ENCODE assay signal across 16 cellular contexts in genomic region chr6:125679128-125679527, GRCh38.
DNase-seq lines count a peak whose midpoint lies in the region; ATAC-seq and TF ChIP-seq lines count a peak whose summit lies in the region.
"Had no signal": no experiment of that assay in that cellular context is flagged by ENCODE, and none has a peak within 500 bp of the region (broad histone marks: within the 10 kb centered on the region; RNA-seq: fewer than 3 reads in every experiment).

No MANE protein-coding gene starts in this region.

- H3K18ac ChIP-seq in mesenchymal stem cell (ENCODE audit: low read depth in 1 of 2, low read length in 2 of 2), result no peak overlapping the region

- no peak overlapping the region for H3K4me3 ChIP-seq in ascending aorta
- no peak overlapping the region for H3K4me3 ChIP-seq in tibial artery
- H3K4me3 ChIP-seq in mesenchymal stem cell (ENCODE audit: insufficient read depth in 1 of 2, low read depth in 1 of 2, low read length in 2 of 2), result no peak overlapping the region

- no peak overlapping the region for H3K9ac ChIP-seq in mesenchymal stem cell (ENCODE audit: low read length)

- H3K79me1 ChIP-seq in mesenchymal stem cell (replicated peaks; ENCODE audit: low read length, poor library complexity, severe bottlenecking), result no peaks in the 10 kb centered on the region

- H3K4ac ChIP-seq in mesenchymal stem cell (ENCODE audit: low read depth in 1 of 2, low read length in 2 of 2), result no peak overlapping the region

- H3K36me3 ChIP-seq in ascending aorta (no peaks in the 10 kb centered on the region), tibial artery (no peaks in the 10 kb centered on the region), mesenchymal stem cell (ENCODE audit: control insufficient read depth in 1 of 2, insufficient read depth in 2 of 2, low read depth in 1 of 2, low read length in 2 of 2) (no peaks in the 10 kb centered on the region)

- H3K27me3 Mint-ChIP-seq in endothelial cell (ENCODE audit: unreplicated experiment), result peaks cover 1% of the 10 kb centered on the region
- H3K27me3 Mint-ChIP-seq in activated CD8-positive, alpha-beta memory T cell treated with anti-CD3 and anti-CD28 coated beads, Interleukin-2, amount 10 ng/mL, durations not matched to agents 7 days and 5 days, result peaks cover 37% of the 10 kb centered on the region

- H3K27ac Mint-ChIP-seq in endothelial cell (ENCODE audit: unreplicated experiment), result peak overlapping the region; percentile 79
- H3K27ac Mint-ChIP-seq in activated CD8-positive, alpha-beta memory T cell treated with anti-CD3 and anti-CD28 coated beads, Interleukin-2, amount 10 ng/mL, durations not matched to agents 7 days and 5 days, result no peak overlapping the region
- H3K27ac Mint-ChIP-seq: CD4-positive, alpha-beta memory T cell; HFFc6 had no signal

- H3K9me3 Mint-ChIP-seq in endothelial cell (ENCODE audit: unreplicated experiment), result no peaks in the 10 kb centered on the region
- H3K9me3 Mint-ChIP-seq in activated CD8-positive, alpha-beta memory T cell treated with anti-CD3 and anti-CD28 coated beads, Interleukin-2, amount 10 ng/mL, durations not matched to agents 7 days and 5 days (ENCODE audit: low read depth), result no peaks in the 10 kb centered on the region

- H3K9me3 ChIP-seq in ascending aorta (no peaks in the 10 kb centered on the region), tibial artery (no peaks in the 10 kb centered on the region), mesenchymal stem cell (ENCODE audit: control insufficient read depth, low read length) (peaks cover 16% of the 10 kb centered on the region)

- H2BK15ac ChIP-seq in mesenchymal stem cell (ENCODE audit: low read depth, poor library complexity, severe bottlenecking), result no peak overlapping the region

- no peak overlapping the region for H2AK5ac ChIP-seq in mesenchymal stem cell (ENCODE audit: low read length, severe bottlenecking)

- H3K14ac ChIP-seq in mesenchymal stem cell (ENCODE audit: low read length in 2 of 2), result no peak overlapping the region

- intact Hi-C loops in ascending aorta (cut with DNase I) (no loop called here), tibial artery (cut with DNase I; ENCODE audit: low total_unique reads) (no loop called here)

- H3K4me3 Mint-ChIP-seq in endothelial cell (ENCODE audit: unreplicated experiment), result no peak overlapping the region
- no peak overlapping the region for H3K4me3 Mint-ChIP-seq in activated CD8-positive, alpha-beta memory T cell treated with anti-CD3 and anti-CD28 coated beads, Interleukin-2, amount 10 ng/mL, durations not matched to agents 7 days and 5 days
- H3K4me3 Mint-ChIP-seq: HFFc6 had no signal

- H3K4me1 ChIP-seq in ascending aorta (peaks cover 7 to 11% of the 10 kb centered on the region in 2 donors), tibial artery (peaks cover 0 to 42% (median 14%) of the 10 kb centered on the region in 4 donors), mesenchymal stem cell (ENCODE audit: control insufficient read depth, insufficient read depth, low read depth, low read length) (peaks cover 1% of the 10 kb centered on the region)

- H4K91ac ChIP-seq in mesenchymal stem cell (ENCODE audit: low read length), result no peak overlapping the region

- H2BK120ac ChIP-seq in mesenchymal stem cell (ENCODE audit: low read depth, low read length), result no peak overlapping the region

- no peak overlapping the region for H2AFZ ChIP-seq in mesenchymal stem cell (ENCODE audit: low read depth, low read length)

- no peak for TF ChIP-seq CTCF in ascending aorta (IDR thresholded peaks at IDR 0.05)
- no peak for TF ChIP-seq CTCF in endothelial cell (IDR thresholded peaks at IDR 0.05; ENCODE audit: unreplicated experiment)
- TF ChIP-seq CTCF in tibial artery (IDR thresholded peaks at IDR 0.05), result no peak

- CTCF ChIA-PET in activated CD8-positive, alpha-beta memory T cell treated with anti-CD3 and anti-CD28 coated beads, Interleukin-2, amount 10 ng/mL, durations not matched to agents 7 days and 5 days (lab: Charles Lee), result interaction anchor here (0.7 kb wide), 1 partner anchor 17 kb away, joined by 3 read pairs; no protein-coding TSS in a partner anchor

- no peak for ATAC-seq in activated CD4-positive, CD25-positive, alpha-beta regulatory T cell treated with anti-CD3 and anti-CD28 coated beads, Interleukin-2, amount 50 U/mL, for 24 hours
- no peak for ATAC-seq in activated CD8-positive, alpha-beta memory T cell treated with anti-CD3 and anti-CD28 coated beads, Interleukin-2, amount 10 ng/mL, durations not matched to agents 7 days and 5 days

- DNase-seq in ELF-1 (ENCODE audit: low read depth, low spot score) (peak; percentile 25), ascending aorta (ENCODE audit: low spot score in 2 of 2) (no peak), endothelial cell (ENCODE audit: low spot score) (no peak), tibial artery (no peak), mesenchymal stem cell (no peak)
- DNase-seq in activated CD4-positive, CD25-positive, alpha-beta regulatory T cell (lab: John Stamatoyannopoulos, UW), result no peak
- no peak for DNase-seq in activated CD8-positive, alpha-beta memory T cell treated with anti-CD3 and anti-CD28 coated beads, Interleukin-2, amount 10 ng/mL, durations not matched to agents 7 days and 5 days
- DNase-seq: ACHN, DMS79, GOT3, HCEC 1CT, HFFc6, IMR-90 had no signal

- no peaks in the 10 kb centered on the region for H3K36me3 Mint-ChIP-seq in endothelial cell (ENCODE audit: low read depth, unreplicated experiment)
- no peaks in the 10 kb centered on the region for H3K36me3 Mint-ChIP-seq in activated CD8-positive, alpha-beta memory T cell treated with anti-CD3 and anti-CD28 coated beads, Interleukin-2, amount 10 ng/mL, durations not matched to agents 7 days and 5 days
- H3K36me3 Mint-ChIP-seq: CD4-positive, alpha-beta memory T cell had no signal

- no peak overlapping the region for H4K8ac ChIP-seq in mesenchymal stem cell (ENCODE audit: low read length)

- H2BK12ac ChIP-seq in mesenchymal stem cell (ENCODE audit: low read length in 2 of 2), result no peak overlapping the region

- H3K4me1 Mint-ChIP-seq in endothelial cell (ENCODE audit: unreplicated experiment), result peaks cover 22% of the 10 kb centered on the region
- H3K4me1 Mint-ChIP-seq in activated CD8-positive, alpha-beta memory T cell treated with anti-CD3 and anti-CD28 coated beads, Interleukin-2, amount 10 ng/mL, durations not matched to agents 7 days and 5 days, result no peaks in the 10 kb centered on the region

- WGBS in mesenchymal stem cell, result 66% methylated on average over 4 of the region's 4 CpGs

- no peaks in the 10 kb centered on the region for H3K27me3 ChIP-seq in ascending aorta
- no peaks in the 10 kb centered on the region for H3K27me3 ChIP-seq in tibial artery
- peaks cover 0 to 4% of the 10 kb centered on the region in 2 experiments for H3K27me3 ChIP-seq in mesenchymal stem cell (ENCODE audit: control insufficient read depth in 1 of 2, insufficient read depth in 1 of 2, low read length in 2 of 2)

- no peak overlapping the region for H3K4me2 ChIP-seq in mesenchymal stem cell (ENCODE audit: low read length, poor library complexity, severe bottlenecking)

- H3K27ac ChIP-seq in ascending aorta (peak overlapping the region; percentile 28 to 57), tibial artery (peak overlapping the region; percentile 17 to 56), mesenchymal stem cell (ENCODE audit: low read length, poor library complexity, severe bottlenecking) (no peak overlapping the region)
- H3K27ac ChIP-seq: C4-2B had no signal

- no peak overlapping the region for H2BK5ac ChIP-seq in mesenchymal stem cell (ENCODE audit: low read depth, low read length, poor library complexity, severe bottlenecking)

- H3K23ac ChIP-seq in mesenchymal stem cell (ENCODE audit: low read length in 2 of 2), result no peak overlapping the region
